ENCODE assay signal across 1 cellular context in the genomic region with DNA sequence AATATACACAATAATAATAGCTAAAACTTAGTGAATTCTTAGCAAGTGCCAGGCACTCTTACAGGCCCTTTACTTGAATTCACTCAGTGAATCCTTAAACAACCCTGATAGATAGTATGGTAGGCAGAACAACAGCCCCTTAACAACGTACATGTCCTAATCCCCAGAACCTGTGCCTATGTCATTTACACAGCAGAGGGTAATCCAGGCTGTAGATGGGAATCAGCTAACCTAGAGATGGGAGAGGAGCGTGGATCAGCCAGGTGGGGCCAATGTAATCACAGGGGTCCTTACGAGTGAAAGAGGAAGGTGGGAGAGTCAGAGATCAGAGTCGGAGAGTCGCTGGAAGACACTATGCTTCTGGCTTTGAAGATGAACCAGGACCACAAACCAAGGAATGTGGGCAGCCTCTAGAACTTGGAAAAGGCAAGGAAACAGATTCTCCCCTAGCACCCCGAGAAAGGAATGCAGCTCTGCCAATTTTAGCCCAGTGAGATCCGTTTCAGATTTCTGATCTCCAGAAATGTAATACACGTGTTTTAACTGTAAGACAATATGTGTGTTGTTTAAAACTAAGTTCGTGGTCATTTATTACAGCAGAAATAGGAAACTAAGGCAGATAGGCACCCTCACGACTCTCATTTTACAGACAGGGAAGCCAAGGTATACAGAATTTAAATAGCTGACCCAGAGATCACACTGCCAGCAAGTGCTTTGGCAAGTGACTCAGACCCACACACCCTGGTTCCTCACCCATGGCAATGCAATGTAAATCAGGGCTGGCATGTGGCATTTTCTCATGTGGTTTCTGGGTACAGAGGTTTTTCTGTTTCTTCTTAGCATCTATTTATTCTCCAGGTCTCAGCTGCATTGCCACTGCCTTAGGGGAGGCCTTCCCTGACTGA.
TF ChIP-seq lines count a peak whose summit lies in the region.

No MANE protein-coding gene starts in this region.

TF ChIP-seq in GM23338, 12 proteins besides CTCF, POLR2A, EP300 and RAD21 (continued from another document):
- TF ChIP-seq, protein P1, sequence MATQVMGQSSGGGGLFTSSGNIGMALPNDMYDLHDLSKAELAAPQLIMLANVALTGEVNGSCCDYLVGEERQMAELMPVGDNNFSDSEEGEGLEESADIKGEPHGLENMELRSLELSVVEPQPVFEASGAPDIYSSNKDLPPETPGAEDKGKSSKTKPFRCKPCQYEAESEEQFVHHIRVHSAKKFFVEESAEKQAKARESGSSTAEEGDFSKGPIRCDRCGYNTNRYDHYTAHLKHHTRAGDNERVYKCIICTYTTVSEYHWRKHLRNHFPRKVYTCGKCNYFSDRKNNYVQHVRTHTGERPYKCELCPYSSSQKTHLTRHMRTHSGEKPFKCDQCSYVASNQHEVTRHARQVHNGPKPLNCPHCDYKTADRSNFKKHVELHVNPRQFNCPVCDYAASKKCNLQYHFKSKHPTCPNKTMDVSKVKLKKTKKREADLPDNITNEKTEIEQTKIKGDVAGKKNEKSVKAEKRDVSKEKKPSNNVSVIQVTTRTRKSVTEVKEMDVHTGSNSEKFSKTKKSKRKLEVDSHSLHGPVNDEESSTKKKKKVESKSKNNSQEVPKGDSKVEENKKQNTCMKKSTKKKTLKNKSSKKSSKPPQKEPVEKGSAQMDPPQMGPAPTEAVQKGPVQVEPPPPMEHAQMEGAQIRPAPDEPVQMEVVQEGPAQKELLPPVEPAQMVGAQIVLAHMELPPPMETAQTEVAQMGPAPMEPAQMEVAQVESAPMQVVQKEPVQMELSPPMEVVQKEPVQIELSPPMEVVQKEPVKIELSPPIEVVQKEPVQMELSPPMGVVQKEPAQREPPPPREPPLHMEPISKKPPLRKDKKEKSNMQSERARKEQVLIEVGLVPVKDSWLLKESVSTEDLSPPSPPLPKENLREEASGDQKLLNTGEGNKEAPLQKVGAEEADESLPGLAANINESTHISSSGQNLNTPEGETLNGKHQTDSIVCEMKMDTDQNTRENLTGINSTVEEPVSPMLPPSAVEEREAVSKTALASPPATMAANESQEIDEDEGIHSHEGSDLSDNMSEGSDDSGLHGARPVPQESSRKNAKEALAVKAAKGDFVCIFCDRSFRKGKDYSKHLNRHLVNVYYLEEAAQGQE (IDR thresholded peaks at IDR 0.05; ENCODE audit: unreplicated experiment), result no peak
- TF ChIP-seq POLR2AphosphoS5 (IDR thresholded peaks at IDR 0.05; ENCODE audit: low read depth), result no peak
